8 cellular contexts compared by ENCODE assay signal in genomic region chrX:3697701-3698279, GRCh38. TPM values are rescaled to one million over a fixed set of nuclear protein-coding genes. Genes with fewer than 3 reads are reported as not detected.
DNase-seq lines count a peak whose midpoint lies in the region; ATAC-seq, FAIRE-seq and TF ChIP-seq lines count a peak whose summit lies in the region.

No MANE protein-coding gene starts in this region.

- intact Hi-C loops in esophagus muscularis mucosa (cut with DNase I) (no loop called here), pancreas (cut with DNase I) (no loop called here)

- H3K36me3 ChIP-seq in esophagus muscularis mucosa = no peaks in the 10 kb centered on the region
- no peaks in the 10 kb centered on the region for H3K36me3 ChIP-seq in pancreas

- TF ChIP-seq POLR2A in esophagus muscularis mucosa (IDR thresholded peaks at IDR 0.05; ENCODE audit: low read depth) = no peak

- no peaks in the 10 kb centered on the region for H3K9me3 ChIP-seq in esophagus muscularis mucosa
- H3K9me3 ChIP-seq in pancreas = no peaks in the 10 kb centered on the region

- TF ChIP-seq EP300 in esophagus muscularis mucosa (IDR thresholded peaks at IDR 0.05) = no peak

- FAIRE-seq in pancreas (lab: Jason Lieb, UNC) = no peak

- H3K27me3 ChIP-seq in esophagus muscularis mucosa (no peaks in the 10 kb centered on the region), pancreas (no peaks in the 10 kb centered on the region)

- no peak overlapping the region for H3K4me3 ChIP-seq in esophagus muscularis mucosa
- no peak overlapping the region for H3K4me3 ChIP-seq in pancreas

- ATAC-seq in pancreas = peak; percentile 60 to 82 (median 76)
- no peak for ATAC-seq in HG03108 (IDR thresholded peaks at IDR 0.05; ENCODE audit: unreplicated experiment)
- ATAC-seq in HG03354 (IDR thresholded peaks at IDR 0.05; ENCODE audit: poor library complexity, severe bottlenecking, unreplicated experiment) = no peak

- H3K27ac ChIP-seq in esophagus muscularis mucosa (replicated peaks in 1 of 4) = peak overlapping the region in 3 of 4 donors; percentile 15 to 51 (median 40)
- H3K27ac ChIP-seq in pancreas = peak overlapping the region; percentile 42 to 68 (median 52)

- TF ChIP-seq CTCF in esophagus muscularis mucosa (IDR thresholded peaks at IDR 0.05) (no peak), pancreas (IDR thresholded peaks at IDR 0.05) (no peak)

- DNase-seq in EH (ENCODE audit: low read depth) = peak; percentile 68
- peak; percentile 92 for DNase-seq in NCI-H345 treated with DMSO at 0.1 percent for 48 hours (lab: John Stamatoyannopoulos, UW; ENCODE audit: unreplicated experiment)
- no peak for DNase-seq in esophagus muscularis mucosa (ENCODE audit: extremely low spot score)
- peak in 4 of 6 donors; percentile 23 to 36 (median 26) for DNase-seq in pancreas
- no peak for DNase-seq in SW 1271 (lab: John Stamatoyannopoulos, UW)
- no peak for DNase-seq in NCI-H2196 (lab: John Stamatoyannopoulos, UW; ENCODE audit: unreplicated experiment)

- H3K4me1 ChIP-seq in esophagus muscularis mucosa (peaks cover 0 to 5% (median 4%) of the 10 kb centered on the region in 4 donors), pancreas (no peaks in the 10 kb centered on the region)

- WGBS in esophagus muscularis mucosa = 70% methylated on average over 15 of the region's 16 CpGs
- WGBS in pancreas, 2 donors = 51 to 53% methylated on average over 16 of the region's 16 CpGs

RNA-seq across cellular contexts. Expression of gene PRKX, which starts 15.7 kb away (rescaled TPM):
- total RNA-seq in esophagus muscularis mucosa (1 to 10 TPM; 5.6 to 8.9 (median 6.6) TPM), pancreas (10 to 100 TPM in 1 of 6 donors, 1 to 10 TPM in 5; 3.7 to 20.7 (median 6.4) TPM)
- 1 to 10 TPM; 2.5 to 4.3 TPM for polyA plus RNA-seq in pancreas

Comparison
In these comparisons a context has a peak if more than half of its experiments do, and no peak if none do; other contexts are left out.
1. DNase-seq: peak in EH (single experiment), NCI-H345 treated with DMSO at 0.1 percent for 48 hours (single experiment) and pancreas (4 of 6); none in esophagus muscularis mucosa (single experiment), SW 1271 (0 of 2) and NCI-H2196 (single experiment).
2. ATAC-seq: peak in pancreas (4 of 4); none in HG03108 (single experiment) and HG03354 (single experiment).